8 cellular contexts compared by ENCODE assay signal in genomic region chr20:38073307-38074010, GRCh38. TPM values are rescaled to one million over a fixed set of nuclear protein-coding genes. Genes with fewer than 3 reads are reported as not detected.
A peak's percentile ranks its signal among the peaks of the same experiment; 100 is the strongest.
DNase-seq lines count a peak whose midpoint lies in the region; ATAC-seq, FAIRE-seq and TF ChIP-seq lines count a peak whose summit lies in the region.
"Had no signal": no experiment of that assay in that cellular context is flagged by ENCODE, and none has a peak within 500 bp of the region (broad histone marks: within the 10 kb centered on the region; RNA-seq: fewer than 3 reads in every experiment).

No MANE protein-coding gene starts in this region.

- peaks cover 47% of the 10 kb centered on the region for H3K4me1 Mint-ChIP-seq in HFFc6 (ENCODE audit: low read depth)
- peaks cover 55% of the 10 kb centered on the region for H3K4me1 Mint-ChIP-seq in stimulated activated memory B cell treated with anti-CD40 and anti-IgM and Interleukin-4, amounts not matched to agents 10 μg/mL and 1 μg/mL and 100 μg/mL, for 72 hours

- TF ChIP-seq CTCF in HFFc6 (IDR thresholded peaks at IDR 0.05) (peak; percentile 91), bronchial epithelial cell (IDR thresholded peaks at IDR 0.05; ENCODE audit: insufficient read depth, low read length, severe bottlenecking) (peak; percentile 74), kidney (IDR thresholded peaks at IDR 0.05; ENCODE audit: borderline replicate concordance, extremely low read depth, insufficient read depth) (peak; percentile 70)

- H3K27ac ChIP-seq in kidney (ENCODE audit: low read depth in 2 of 2, low read length in 2 of 2) = peak overlapping the region in 1 of 2 donors; percentile 51

- peaks cover 47% of the 10 kb centered on the region for H3K36me3 Mint-ChIP-seq in HFFc6 (ENCODE audit: low read depth)
- peaks cover 93% of the 10 kb centered on the region for H3K36me3 Mint-ChIP-seq in stimulated activated memory B cell treated with anti-CD40 and anti-IgM and Interleukin-4, amounts not matched to agents 10 μg/mL and 1 μg/mL and 100 μg/mL, for 72 hours

- peak; percentile 96 for DNase-seq in EH (ENCODE audit: low read depth)
- peak; percentile 84 for DNase-seq in HFFc6
- DNase-seq in NT2/D1 (ENCODE audit: low read depth, low spot score) = peak; percentile 57
- peak; percentile 64 for DNase-seq in bronchial epithelial cell (ENCODE audit: low read depth)
- DNase-seq in kidney = no peak

- no peak for FAIRE-seq in bronchial epithelial cell (lab: Jason Lieb, UNC)
- FAIRE-seq in kidney (lab: Jason Lieb, UNC) = no peak

- H3K9me3 Mint-ChIP-seq in HFFc6 = no peaks in the 10 kb centered on the region
- peaks cover 9% of the 10 kb centered on the region for H3K9me3 Mint-ChIP-seq in stimulated activated memory B cell treated with anti-CD40 and anti-IgM and Interleukin-4, amounts not matched to agents 10 μg/mL and 1 μg/mL and 100 μg/mL, for 72 hours
- H3K9me3 Mint-ChIP-seq: activated naive CD4-positive, alpha-beta T cell treated with anti-CD3 and anti-CD28 coated beads, Interleukin-2, amount 50 U/mL, for 24 hours had no signal

- H3K4me3 Mint-ChIP-seq in HFFc6 = no peak overlapping the region
- H3K4me3 Mint-ChIP-seq in stimulated activated memory B cell treated with anti-CD40 and anti-IgM and Interleukin-4, amounts not matched to agents 10 μg/mL and 1 μg/mL and 100 μg/mL, for 72 hours = no peak overlapping the region
- H3K4me3 Mint-ChIP-seq: activated naive CD4-positive, alpha-beta T cell treated with anti-CD3 and anti-CD28 coated beads, Interleukin-2, amount 50 U/mL, for 24 hours had no signal

- no peak overlapping the region for H3K9ac ChIP-seq in NT2/D1 (ENCODE audit: insufficient read length, low read depth)
- H3K9ac ChIP-seq in kidney (ENCODE audit: low read length in 2 of 2) = no peak overlapping the region

- intact Hi-C loops in kidney (cut with DNase I) = loop anchor here (10.0 kb wide), 1 partner anchor 91 kb away; the partner anchor contains the start of gene TGM2

- H3K27ac Mint-ChIP-seq in HFFc6 = peak overlapping the region; percentile 52
- H3K27ac Mint-ChIP-seq in stimulated activated memory B cell treated with anti-CD40 and anti-IgM and Interleukin-4, amounts not matched to agents 10 μg/mL and 1 μg/mL and 100 μg/mL, for 72 hours = peak overlapping the region; percentile 76
- H3K27ac Mint-ChIP-seq: activated naive CD4-positive, alpha-beta T cell treated with anti-CD3 and anti-CD28 coated beads, Interleukin-2, amount 50 U/mL, for 24 hours had no signal

- peaks cover 2% of the 10 kb centered on the region; the same call in 1 of the 2 replicates for H3K27me3 Mint-ChIP-seq in HFFc6 (ENCODE audit: insufficient read depth)
- no peaks in the 10 kb centered on the region for H3K27me3 Mint-ChIP-seq in stimulated activated memory B cell treated with anti-CD40 and anti-IgM and Interleukin-4, amounts not matched to agents 10 μg/mL and 1 μg/mL and 100 μg/mL, for 72 hours
- H3K27me3 Mint-ChIP-seq: activated naive CD4-positive, alpha-beta T cell treated with anti-CD3 and anti-CD28 coated beads, Interleukin-2, amount 50 U/mL, for 24 hours had no signal

- H3K4me1 ChIP-seq in NT2/D1 (ENCODE audit: insufficient read depth, insufficient read length) (peaks cover 3% of the 10 kb centered on the region), kidney (ENCODE audit: control insufficient read depth in 1 of 2, insufficient read depth in 1 of 2, low read depth in 1 of 2, low read length in 2 of 2) (peaks cover 0 to 5% of the 10 kb centered on the region in 2 donors)

- H3K27me3 ChIP-seq in NT2/D1 (ENCODE audit: insufficient read depth, insufficient read length) (no peaks in the 10 kb centered on the region), bronchial epithelial cell (ENCODE audit: control insufficient read depth, insufficient read depth, low read length) (no peaks in the 10 kb centered on the region)

- peak; percentile 68 for ATAC-seq in stimulated activated memory B cell treated with anti-CD40 and anti-IgM and Interleukin-4, amounts not matched to agents 10 μg/mL and 1 μg/mL and 100 μg/mL, for 72 hours
- ATAC-seq in HG02623 (IDR thresholded peaks at IDR 0.05; ENCODE audit: unreplicated experiment) = no peak

- no peak overlapping the region for H3K4me3 ChIP-seq in NT2/D1 (ENCODE audit: insufficient read length, low read depth)
- H3K4me3 ChIP-seq in bronchial epithelial cell (ENCODE audit: low read depth, low read length) = no peak overlapping the region
- H3K4me3 ChIP-seq in kidney (ENCODE audit: low read length in 2 of 2) = no peak overlapping the region

- peaks cover 76% of the 10 kb centered on the region for H3K36me3 ChIP-seq in NT2/D1 (ENCODE audit: insufficient read depth, insufficient read length, low read length)
- H3K36me3 ChIP-seq in bronchial epithelial cell (ENCODE audit: control insufficient read depth, insufficient read depth, low read length) = peaks cover 12% of the 10 kb centered on the region
- peaks cover 15 to 26% of the 10 kb centered on the region in 2 donors for H3K36me3 ChIP-seq in kidney (ENCODE audit: control insufficient read depth in 1 of 2, insufficient read depth in 2 of 2, low read length in 2 of 2)

- H3K9me3 ChIP-seq in NT2/D1 (ENCODE audit: insufficient read depth, low read length) = peaks cover 12% of the 10 kb centered on the region
- no peaks in the 10 kb centered on the region for H3K9me3 ChIP-seq in kidney (ENCODE audit: control insufficient read depth in 1 of 2, low read length in 2 of 2)

RNA-seq across cellular contexts. Expression of gene RPRD1B, which starts 39.9 kb away (rescaled TPM):
- total RNA-seq in HFFc6 (2021; fragmentation: NEBNext Ultra II Directional; extraction: Animal tissue kit (Norgen Biotek cat#: 25700)) = 10 to 100 TPM; 15.9 to 20.2 (median 19.2) TPM
- 18.7 and 25.0 TPM in 2 replicates for total RNA-seq in bronchial epithelial cell
- 34.4 TPM for total RNA-seq in kidney
- 13.4 TPM for polyA plus RNA-seq in kidney (ENCODE audit: insufficient read depth, low read depth, low replicate concordance)

RNA-seq across cellular contexts. Expression of gene TTI1, which starts 40.2 kb away (rescaled TPM):
- total RNA-seq in HFFc6 (2021; fragmentation: NEBNext Ultra II Directional; extraction: Animal tissue kit (Norgen Biotek cat#: 25700)) = 10 to 100 TPM; 11.8 to 17.9 (median 14.1) TPM
- total RNA-seq in bronchial epithelial cell = 14.6 and 14.7 TPM in 2 replicates
- 19.5 TPM for total RNA-seq in kidney
- polyA plus RNA-seq in kidney (ENCODE audit: insufficient read depth, low read depth, low replicate concordance) = 8.6 TPM
